Comparison of ENCODE assay signal across 9 cellular contexts in the genomic region with DNA sequence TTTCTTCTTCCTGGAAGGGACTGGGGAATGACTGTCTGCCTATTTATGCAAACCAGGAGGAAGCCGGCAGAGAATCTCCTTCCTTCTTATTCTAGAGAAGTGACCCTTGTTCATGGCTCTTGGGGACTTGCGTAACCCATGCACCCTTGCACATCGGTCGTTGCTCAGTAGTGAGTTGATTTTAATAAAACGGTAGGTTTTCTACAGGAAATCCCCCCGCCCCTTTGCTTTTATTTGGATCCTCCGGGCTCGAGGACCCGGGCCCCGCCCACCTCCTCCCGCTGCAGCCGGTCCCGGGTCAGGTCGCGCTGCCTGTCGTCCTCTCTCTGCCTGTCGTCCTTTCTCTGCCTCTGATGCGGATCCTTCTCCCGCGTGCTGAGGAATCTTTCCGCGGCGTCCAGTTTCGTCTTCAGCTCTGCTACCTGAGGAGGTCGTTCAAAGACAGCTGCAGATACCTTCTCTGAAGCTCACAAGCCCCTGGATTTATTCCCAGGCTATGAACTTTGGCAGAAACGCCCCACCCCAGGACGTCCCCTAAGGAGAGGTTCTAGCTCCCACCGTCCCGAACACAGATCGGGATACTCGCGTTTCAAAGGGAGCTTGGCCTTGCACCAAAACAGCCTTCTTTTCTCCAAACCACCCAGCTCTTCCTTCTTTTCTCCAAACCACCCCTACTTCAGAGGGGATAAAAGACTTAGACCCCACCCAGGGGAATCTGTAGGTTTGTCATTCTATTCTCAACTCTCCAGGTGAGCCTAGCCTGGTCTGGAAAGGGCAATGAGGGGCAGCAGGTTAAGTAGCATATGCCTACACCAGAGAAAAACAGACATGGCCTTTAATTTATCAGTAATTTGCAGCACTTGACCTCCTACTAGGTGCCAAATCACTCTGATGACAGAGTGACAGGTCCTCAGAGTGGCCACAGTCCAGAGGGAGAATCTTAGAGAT. TPM values are rescaled to one million over a fixed set of nuclear protein-coding genes. Genes with fewer than 3 reads are reported as not detected.
DNase-seq lines count a peak whose midpoint lies in the region; ATAC-seq and TF ChIP-seq lines count a peak whose summit lies in the region.
"Had no signal": no experiment of that assay in that cellular context is flagged by ENCODE, and none has a peak within 500 bp of the region (broad histone marks: within the 10 kb centered on the region; RNA-seq: fewer than 3 reads in every experiment).

No MANE protein-coding gene starts in this region.

- H3K9ac ChIP-seq in mucosa of rectum (ENCODE audit: low read depth in 1 of 2, low read length in 2 of 2), result peak overlapping the region in 1 of 2 donors; percentile 42

- H3K36me3 ChIP-seq in mucosa of rectum (ENCODE audit: control insufficient read depth in 2 of 2, insufficient read depth in 2 of 2, low read length in 2 of 2) (no peaks in the 10 kb centered on the region), upper lobe of right lung (no peaks in the 10 kb centered on the region)

- H3K27me3 ChIP-seq in mucosa of rectum (ENCODE audit: control insufficient read depth in 2 of 2, insufficient read depth in 2 of 2, low read length in 2 of 2), result no peaks in the 10 kb centered on the region
- H3K27me3 ChIP-seq in upper lobe of right lung, result no peaks in the 10 kb centered on the region

- no peak overlapping the region for H3K27ac ChIP-seq in mucosa of rectum (ENCODE audit: low read depth in 2 of 2, low read length in 2 of 2)
- H3K27ac ChIP-seq in upper lobe of right lung, result peak overlapping the region; percentile 43

- H3K4me1 Mint-ChIP-seq in activated CD4-positive, alpha-beta T cell treated with anti-CD3 and anti-CD28 coated beads, Interleukin-2, amount 10 ng/mL, durations not matched to agents 24 days and 14 days, result peaks cover 39% of the 10 kb centered on the region
- H3K4me1 Mint-ChIP-seq in endothelial cell (ENCODE audit: unreplicated experiment), result peaks cover 19% of the 10 kb centered on the region

- no peak for ATAC-seq in activated naive CD4-positive, alpha-beta T cell treated with anti-CD3 and anti-CD28 coated beads, Interleukin-2, amount 50 U/mL, for 72 hours
- ATAC-seq in upper lobe of right lung, result peak; percentile 91

- H3K4me3 Mint-ChIP-seq in activated CD4-positive, alpha-beta T cell treated with anti-CD3 and anti-CD28 coated beads, Interleukin-2, amount 10 ng/mL, durations not matched to agents 24 days and 14 days, result peak overlapping the region; percentile 80
- H3K4me3 Mint-ChIP-seq in endothelial cell (ENCODE audit: unreplicated experiment), result peak overlapping the region; percentile 91

- H3K9me3 Mint-ChIP-seq in activated naive CD4-positive, alpha-beta T cell treated with anti-CD3 and anti-CD28 coated beads, Interleukin-2, amount 50 U/mL, for 72 hours, result no peaks in the 10 kb centered on the region
- H3K9me3 Mint-ChIP-seq in activated CD4-positive, alpha-beta T cell treated with anti-CD3 and anti-CD28 coated beads, Interleukin-2, amount 10 ng/mL, durations not matched to agents 24 days and 14 days, result peaks cover 4% of the 10 kb centered on the region
- no peaks in the 10 kb centered on the region for H3K9me3 Mint-ChIP-seq in endothelial cell (ENCODE audit: unreplicated experiment)

- H3K27me3 Mint-ChIP-seq in activated CD4-positive, alpha-beta T cell treated with anti-CD3 and anti-CD28 coated beads, Interleukin-2, amount 10 ng/mL, durations not matched to agents 24 days and 14 days, result peaks cover 19% of the 10 kb centered on the region
- no peaks in the 10 kb centered on the region for H3K27me3 Mint-ChIP-seq in endothelial cell (ENCODE audit: unreplicated experiment)

- intact Hi-C loops in activated CD4-positive, alpha-beta T cell treated with anti-CD3 and anti-CD28 coated beads, Interleukin-2, amount 10 ng/mL, durations not matched to agents 24 days and 14 days (cut with micrococcal nuclease), result loop anchor here (10.0 kb wide), 2 partner anchors 638 to 1942 kb away; a partner anchor contains a TSS
- intact Hi-C loops in upper lobe of right lung (cut with DNase I), result no loop called here

- DNase-seq in activated naive CD4-positive, alpha-beta T cell treated with Interleukin-2 at 50 U/mL for 16 hours, result peak; percentile 12
- no peak for DNase-seq in activated naive CD4-positive, alpha-beta T cell treated with anti-CD3 and anti-CD28 coated beads, Interleukin-2, amount 50 U/mL, for 72 hours (ENCODE audit: low spot score in 2 of 2)
- peak; percentile 75 for DNase-seq in activated CD4-positive, alpha-beta T cell treated with anti-CD3 and anti-CD28 coated beads, Interleukin-2, amount 10 ng/mL, durations not matched to agents 24 days and 14 days
- DNase-seq in endothelial cell (ENCODE audit: low spot score), result peak; percentile 67
- DNase-seq in upper lobe of right lung, result peak; percentile 77
- no peak for DNase-seq in RKO (ENCODE audit: low spot score)
- DNase-seq in NCI-H1417 (lab: John Stamatoyannopoulos, UW), result no peak
- DNase-seq: DND-41 had no signal

- TF ChIP-seq CTCF in endothelial cell (IDR thresholded peaks at IDR 0.05; ENCODE audit: unreplicated experiment) (no peak), upper lobe of right lung (IDR thresholded peaks at IDR 0.05) (no peak)

- H3K27ac Mint-ChIP-seq in activated naive CD4-positive, alpha-beta T cell treated with anti-CD3 and anti-CD28 coated beads, Interleukin-2, amount 50 U/mL, for 72 hours, result peak overlapping the region in 1 of 2 donors; percentile 35
- no peak overlapping the region for H3K27ac Mint-ChIP-seq in activated CD4-positive, alpha-beta T cell treated with anti-CD3 and anti-CD28 coated beads, Interleukin-2, amount 10 ng/mL, durations not matched to agents 24 days and 14 days
- H3K27ac Mint-ChIP-seq in endothelial cell (ENCODE audit: unreplicated experiment), result peak overlapping the region; percentile 57

- H3K4me1 ChIP-seq in mucosa of rectum (ENCODE audit: control insufficient read depth in 2 of 2, insufficient read depth in 2 of 2, low read length in 2 of 2), result no peaks in the 10 kb centered on the region
- peaks cover 18% of the 10 kb centered on the region for H3K4me1 ChIP-seq in upper lobe of right lung

- H3K9me3 ChIP-seq in mucosa of rectum (ENCODE audit: control insufficient read depth in 2 of 2, low read length in 2 of 2) (no peaks in the 10 kb centered on the region), upper lobe of right lung (no peaks in the 10 kb centered on the region)

- peaks cover 0 to 9% of the 10 kb centered on the region in 2 donors for H3K36me3 Mint-ChIP-seq in activated naive CD4-positive, alpha-beta T cell treated with anti-CD3 and anti-CD28 coated beads, Interleukin-2, amount 50 U/mL, for 72 hours
- H3K36me3 Mint-ChIP-seq in activated CD4-positive, alpha-beta T cell treated with anti-CD3 and anti-CD28 coated beads, Interleukin-2, amount 10 ng/mL, durations not matched to agents 24 days and 14 days (ENCODE audit: low read depth), result peaks cover 15% of the 10 kb centered on the region
- no peaks in the 10 kb centered on the region for H3K36me3 Mint-ChIP-seq in endothelial cell (ENCODE audit: low read depth, unreplicated experiment)

- peak overlapping the region; percentile 60 to 64 for H3K4me3 ChIP-seq in mucosa of rectum (ENCODE audit: low read length in 2 of 2)
- peak overlapping the region; percentile 50 for H3K4me3 ChIP-seq in upper lobe of right lung

RNA-seq across cellular contexts. Expression of a gene that starts 7.0 kb away (rescaled TPM):
- 1 to 10 TPM; 3.2 to 5.4 TPM for total RNA-seq in activated naive CD4-positive, alpha-beta T cell treated with anti-CD3 and anti-CD28 coated beads, Interleukin-2, amount 50 U/mL, for 72 hours
- 18.9 and 20.9 TPM in 2 replicates for total RNA-seq in activated CD4-positive, alpha-beta T cell treated with anti-CD3 and anti-CD28 coated beads, Interleukin-2, amount 10 ng/mL, durations not matched to agents 24 days and 14 days
- 4.0 TPM for total RNA-seq in endothelial cell (ENCODE audit: unreplicated experiment)
- 2.3 TPM for total RNA-seq in upper lobe of right lung

Comparison
In these comparisons a context has a peak if more than half of its experiments do, and no peak if none do; other contexts are left out.
1. DNase-seq: peak in activated naive CD4-positive, alpha-beta T cell treated with Interleukin-2 at 50 U/mL for 16 hours (single experiment), activated CD4-positive, alpha-beta T cell treated with anti-CD3 and anti-CD28 coated beads, Interleukin-2, amount 10 ng/mL, durations not matched to agents 24 days and 14 days (single experiment), endothelial cell (single experiment) and upper lobe of right lung (single experiment); none in activated naive CD4-positive, alpha-beta T cell treated with anti-CD3 and anti-CD28 coated beads, Interleukin-2, amount 50 U/mL, for 72 hours (0 of 2), RKO (single experiment) and NCI-H1417 (0 of 3).